8 cellular contexts compared by ENCODE assay signal in the genomic region with DNA sequence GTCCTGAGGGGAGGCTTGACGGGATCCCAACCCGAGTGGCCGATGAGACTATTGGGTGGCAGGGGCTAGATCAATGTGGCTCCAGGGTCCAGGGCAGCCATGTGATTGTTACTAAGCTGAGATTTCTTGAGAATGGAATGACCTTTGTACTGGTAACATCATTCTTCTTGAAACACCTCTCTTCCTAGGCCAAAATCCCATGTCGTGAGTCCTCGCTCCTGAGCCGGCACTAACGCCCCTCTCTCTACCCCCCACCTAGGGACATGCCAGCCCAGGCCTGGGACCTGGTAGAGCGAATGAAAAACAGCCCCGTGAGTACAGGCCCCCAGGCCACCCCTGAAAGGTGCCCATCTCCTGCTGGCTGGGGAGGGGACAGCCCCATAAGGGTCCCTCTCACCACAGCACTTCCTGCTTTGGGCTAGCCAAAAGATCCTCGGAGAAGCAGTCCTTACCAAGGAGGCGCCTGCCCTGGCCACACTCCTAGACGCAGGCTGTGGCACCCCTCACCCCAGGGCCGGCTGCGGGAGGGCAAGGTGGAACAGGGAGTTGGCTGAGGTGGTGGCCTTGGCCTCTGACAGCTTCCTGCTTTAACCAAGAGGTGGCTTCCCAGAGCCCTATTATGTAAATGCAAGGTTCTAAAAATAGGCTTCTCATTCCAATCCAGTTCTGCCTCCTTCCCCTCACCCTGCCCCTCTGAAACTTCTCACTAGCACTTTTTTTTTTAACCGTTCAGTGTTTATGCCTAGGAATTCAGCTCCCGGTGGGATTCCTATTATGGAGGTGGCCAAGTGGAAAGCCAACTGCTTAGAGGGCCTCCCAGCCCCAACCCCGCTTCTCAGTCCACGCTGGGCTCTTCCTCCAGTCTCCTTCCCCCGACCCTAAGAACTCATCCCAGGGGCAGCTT.
DNase-seq lines count a peak whose midpoint lies in the region; ATAC-seq and TF ChIP-seq lines count a peak whose summit lies in the region.

No MANE protein-coding gene starts in this region.

- H3K4me1 ChIP-seq in colonic mucosa (peaks cover 26% of the 10 kb centered on the region), mucosa of descending colon (ENCODE audit: low read depth) (peaks cover 56% of the 10 kb centered on the region)

- CTCF ChIA-PET in BJ (lab: Yijun Ruan, JAX) = interaction anchor here (0.6 to 1.5 kb wide), 3 partner anchors 30 to 51 kb away, joined by 3 to 6 read pairs (median 3); no protein-coding TSS in a partner anchor

- H3K9me3 ChIP-seq in colonic mucosa (no peaks in the 10 kb centered on the region), mucosa of descending colon (no peaks in the 10 kb centered on the region)

- H3K27me3 ChIP-seq in BJ (ENCODE audit: control insufficient read depth, insufficient read depth, low read length) = no peaks in the 10 kb centered on the region
- no peaks in the 10 kb centered on the region for H3K27me3 ChIP-seq in colonic mucosa

- peaks cover 78% of the 10 kb centered on the region for H3K4me1 Mint-ChIP-seq in stimulated activated effector memory CD8-positive, alpha-beta T cell treated with anti-CD3 and anti-CD28 coated beads, Interleukin-12 subunit alpha, Interleukin-12 subunit beta, amount 100 ng/mL, for 72 hours

- peak overlapping the region; percentile 98 for H3K27ac Mint-ChIP-seq in stimulated activated effector memory CD8-positive, alpha-beta T cell treated with anti-CD3 and anti-CD28 coated beads, Interleukin-12 subunit alpha, Interleukin-12 subunit beta, amount 100 ng/mL, for 72 hours

- ATAC-seq in HG02798 (IDR thresholded peaks at IDR 0.05; ENCODE audit: poor library complexity, unreplicated experiment) (peak; percentile 41), mucosa of descending colon (peak; percentile 75), GM19351 (IDR thresholded peaks at IDR 0.05; ENCODE audit: unreplicated experiment) (no peak)
- peak; percentile 82 to 89 for ATAC-seq in activated CD4-positive, CD25-positive, alpha-beta regulatory T cell treated with anti-CD3 and anti-CD28 coated beads, Interleukin-2, amount 50 U/mL, for 24 hours
- ATAC-seq in stimulated activated effector memory CD8-positive, alpha-beta T cell treated with anti-CD3 and anti-CD28 coated beads, Interleukin-12 subunit alpha, Interleukin-12 subunit beta, amount 100 ng/mL, for 72 hours = peak; percentile 76

- peak overlapping the region; percentile 76 for H3K4me3 Mint-ChIP-seq in stimulated activated effector memory CD8-positive, alpha-beta T cell treated with anti-CD3 and anti-CD28 coated beads, Interleukin-12 subunit alpha, Interleukin-12 subunit beta, amount 100 ng/mL, for 72 hours

- POLR2A ChIA-PET in BJ (lab: Charles Lee) = no interaction called here

- DNase-seq in BJ (ENCODE audit: low read depth) (no peak), colonic mucosa (peak; percentile 87), mucosa of descending colon (peak; percentile 78 to 91 (median 87)), NCI-H82 (lab: John Stamatoyannopoulos, UW) (no peak)
- DNase-seq in stimulated activated effector memory CD8-positive, alpha-beta T cell treated with anti-CD3 and anti-CD28 coated beads, Interleukin-12 subunit alpha, Interleukin-12 subunit beta, amount 100 ng/mL, for 72 hours (ENCODE audit: low spot score in 2 of 2) = peak; percentile 34 to 61

- TF ChIP-seq CTCF in BJ (IDR thresholded peaks at IDR 0.05; ENCODE audit: insufficient read depth, low read depth, low read length) (0 out of 2 replicates have a peak, but pooled peaks have one; percentile 15), colonic mucosa (IDR thresholded peaks at IDR 0.05) (no peak), mucosa of descending colon (IDR thresholded peaks at IDR 0.05) (no peak)

- H3K9me3 Mint-ChIP-seq in stimulated activated effector memory CD8-positive, alpha-beta T cell treated with anti-CD3 and anti-CD28 coated beads, Interleukin-12 subunit alpha, Interleukin-12 subunit beta, amount 100 ng/mL, for 72 hours = peaks cover 4% of the 10 kb centered on the region

- no peak overlapping the region for H3K4me3 ChIP-seq in BJ (ENCODE audit: low read depth, low read length)
- H3K4me3 ChIP-seq in colonic mucosa = no peak overlapping the region
- no peak overlapping the region for H3K4me3 ChIP-seq in mucosa of descending colon

- intact Hi-C loops in colonic mucosa (cut with DNase I) (loop anchor here (5.0 kb wide), 2 partner anchors 37 to 127 kb away; a partner anchor contains a TSS), mucosa of descending colon (cut with DNase I, micrococcal nuclease) (no loop called here)

- H3K27ac ChIP-seq in colonic mucosa = peak overlapping the region; percentile 85

- H3K36me3 ChIP-seq in BJ (ENCODE audit: control insufficient read depth, insufficient read depth, low read length) = no peaks in the 10 kb centered on the region
- H3K36me3 ChIP-seq in colonic mucosa = no peaks in the 10 kb centered on the region
- no peaks in the 10 kb centered on the region for H3K36me3 ChIP-seq in mucosa of descending colon (ENCODE audit: low read depth)

- H3K36me3 Mint-ChIP-seq in stimulated activated effector memory CD8-positive, alpha-beta T cell treated with anti-CD3 and anti-CD28 coated beads, Interleukin-12 subunit alpha, Interleukin-12 subunit beta, amount 100 ng/mL, for 72 hours = no peaks in the 10 kb centered on the region

- H3K9ac ChIP-seq in colonic mucosa (ENCODE audit: low read depth in 2 of 2, low read length in 2 of 2) = peak overlapping the region; percentile 40 to 74

Comparison
In these comparisons a context has a peak if more than half of its experiments do, and no peak if none do; other contexts are left out.
1. DNase-seq: peak in colonic mucosa (single experiment), mucosa of descending colon (3 of 3) and stimulated activated effector memory CD8-positive, alpha-beta T cell treated with anti-CD3 and anti-CD28 coated beads, Interleukin-12 subunit alpha, Interleukin-12 subunit beta, amount 100 ng/mL, for 72 hours (2 of 2); none in BJ (single experiment) and NCI-H82 (single experiment).